ENCODE assay signal across 19 cellular contexts in the genomic region with DNA sequence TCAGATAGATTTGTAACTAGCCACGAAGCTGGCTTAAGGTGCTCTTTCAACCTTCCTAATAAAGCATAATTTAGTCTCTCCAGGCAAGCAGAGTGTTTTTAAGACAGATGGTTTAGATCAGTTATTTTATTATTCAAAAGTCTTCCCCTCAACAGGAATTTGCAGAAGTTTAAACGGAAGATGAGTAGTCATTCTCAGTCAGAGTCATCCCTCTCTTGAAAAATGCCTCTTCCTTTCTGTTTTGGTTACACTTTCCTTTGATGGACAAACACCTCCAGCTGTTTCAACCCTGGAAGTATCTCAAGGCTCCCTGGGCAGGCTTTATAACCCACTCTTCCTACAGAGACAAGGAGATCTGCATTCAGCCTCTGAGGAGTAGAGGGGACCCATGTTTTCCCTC.
DNase-seq lines count a peak whose midpoint lies in the region; TF ChIP-seq lines count a peak whose summit lies in the region.
"Had no signal": no experiment of that assay in that cellular context is flagged by ENCODE, and none has a peak within 500 bp of the region (broad histone marks: within the 10 kb centered on the region; RNA-seq: fewer than 3 reads in every experiment).

No MANE protein-coding gene starts in this region.

- H3K4me2 ChIP-seq in BLaER1 treated with 17β-estradiol and CSF1 and Interleukin-3, amounts not matched to agents 10 nM and 100 nM, result peak overlapping the region; percentile 49 to 77 (median 66)

- no peaks in the 10 kb centered on the region for H3K36me3 ChIP-seq in BLaER1 treated with 17β-estradiol and CSF1 and Interleukin-3, amounts not matched to agents 10 nM and 100 nM
- H3K36me3 ChIP-seq: ascending aorta, upper lobe of left lung had no signal

- peak overlapping the region; percentile 46 to 79 (median 56) for H3K27ac Mint-ChIP-seq in nephron
- H3K27ac Mint-ChIP-seq in activated T-helper 1 cell treated with anti-CD3 and anti-CD28 coated beads, Interleukin-12 subunit alpha, Interleukin-12 subunit beta, Interleukin-2, Interleukin-4 antibody, amounts not matched to agents 30 ng/mL and 10 ng/mL and 1 ng/mL, durations not matched to agents 14 hours and 24 hours and 36 hours, result no peak overlapping the region
- H3K27ac Mint-ChIP-seq: activated T-helper 17 cell treated with anti-CD3 and anti-CD28 coated beads, Interleukin-2, amount 50 U/mL, for 72 hours; CD8-positive, alpha-beta T cell; progenitor cell of endocrine pancreas had no signal

- peaks cover 0 to 30% (median 19%) of the 10 kb centered on the region in 11 experiments; a peak in 18 of 22 replicates for H3K9me3 ChIP-seq in BLaER1 treated with 17β-estradiol and CSF1 and Interleukin-3, amounts not matched to agents 10 nM and 100 nM (replicated peaks in 1 of 11)
- H3K9me3 ChIP-seq: ascending aorta, upper lobe of left lung had no signal

- intact Hi-C loops in activated T-helper 1 cell treated with anti-CD3 and anti-CD28 coated beads, Interleukin-12 subunit alpha, Interleukin-12 subunit beta, Interleukin-2, Interleukin-4 antibody, amounts not matched to agents 30 ng/mL and 10 ng/mL and 1 ng/mL, durations not matched to agents 14 hours and 24 hours and 36 hours (cut with micrococcal nuclease), result no loop called here

- H4K20me1 ChIP-seq in BLaER1 treated with 17β-estradiol and CSF1 and Interleukin-3, amounts not matched to agents 10 nM and 100 nM, result no peaks in the 10 kb centered on the region

- peak; percentile 26 for DNase-seq in HFF-Myc (ENCODE audit: extremely low read depth, low read depth)
- peak; percentile 11 to 64 for DNase-seq in cardiac fibroblast (ENCODE audit: low read depth in 2 of 2)
- no peak for DNase-seq in GF-D8 (lab: John Stamatoyannopoulos, UW)
- no peak for DNase-seq in activated T-helper 1 cell treated with anti-CD3 and anti-CD28 coated beads, Interleukin-12 subunit alpha, Interleukin-12 subunit beta, Interleukin-2, Interleukin-4 antibody, amounts not matched to agents 30 ng/mL and 10 ng/mL and 1 ng/mL, durations not matched to agents 14 hours and 24 hours and 36 hours (ENCODE audit: low spot score)
- DNase-seq in activated naive CD4-positive, alpha-beta T cell (lab: John Stamatoyannopoulos, UW), result no peak
- DNase-seq in NCI-H1694 (lab: John Stamatoyannopoulos, UW), result no peak
- DNase-seq: activated CD4-positive, alpha-beta T cell treated with anti-CD3 and anti-CD28 coated beads, Interleukin-2, amount 50 U/mL, for 48 hours; CD8-positive, alpha-beta T cell; GOT3; midbrain; NCI-H1417 treated with DMSO at 0.1 percent for 48 hours; NCI-H524 treated with DMSO at 0.1 percent for 48 hours; stimulated activated CD4-positive, alpha-beta T cell treated with anti-CD3 and anti-CD28 coated beads, Interleukin-2, amount 100 ng/mL, for 24 hours; upper lobe of left lung had no signal

- H3K27me3 Mint-ChIP-seq in nephron (ENCODE audit: low read depth), result no peaks in the 10 kb centered on the region
- peaks cover 16% of the 10 kb centered on the region for H3K27me3 Mint-ChIP-seq in activated T-helper 1 cell treated with anti-CD3 and anti-CD28 coated beads, Interleukin-12 subunit alpha, Interleukin-12 subunit beta, Interleukin-2, Interleukin-4 antibody, amounts not matched to agents 30 ng/mL and 10 ng/mL and 1 ng/mL, durations not matched to agents 14 hours and 24 hours and 36 hours (ENCODE audit: insufficient read depth)
- H3K27me3 Mint-ChIP-seq: progenitor cell of endocrine pancreas had no signal

- no peak for TF ChIP-seq CTCF in HFF-Myc (IDR thresholded peaks at IDR 0.05; ENCODE audit: low read depth, low read length, missing control alignments)
- TF ChIP-seq CTCF in cardiac fibroblast (IDR thresholded peaks at IDR 0.05; ENCODE audit: low read depth, low read length), result no peak
- TF ChIP-seq CTCF in nephron (IDR thresholded peaks at IDR 0.05; ENCODE audit: unreplicated experiment in 3 of 3), result no peak

- no peaks in the 10 kb centered on the region for H3K27me3 ChIP-seq in BLaER1 treated with 17β-estradiol and CSF1 and Interleukin-3, amounts not matched to agents 10 nM and 100 nM
- H3K27me3 ChIP-seq: ascending aorta, upper lobe of left lung had no signal

- H3K36me3 Mint-ChIP-seq in nephron (ENCODE audit: low read depth), result no peaks in the 10 kb centered on the region
- no peaks in the 10 kb centered on the region for H3K36me3 Mint-ChIP-seq in activated T-helper 1 cell treated with anti-CD3 and anti-CD28 coated beads, Interleukin-12 subunit alpha, Interleukin-12 subunit beta, Interleukin-2, Interleukin-4 antibody, amounts not matched to agents 30 ng/mL and 10 ng/mL and 1 ng/mL, durations not matched to agents 14 hours and 24 hours and 36 hours (ENCODE audit: low read depth)
- H3K36me3 Mint-ChIP-seq: CD8-positive, alpha-beta T cell had no signal

- peaks cover 12% of the 10 kb centered on the region for H3K4me1 Mint-ChIP-seq in nephron
- H3K4me1 Mint-ChIP-seq in activated T-helper 1 cell treated with anti-CD3 and anti-CD28 coated beads, Interleukin-12 subunit alpha, Interleukin-12 subunit beta, Interleukin-2, Interleukin-4 antibody, amounts not matched to agents 30 ng/mL and 10 ng/mL and 1 ng/mL, durations not matched to agents 14 hours and 24 hours and 36 hours (ENCODE audit: low read depth), result no peaks in the 10 kb centered on the region
- H3K4me1 Mint-ChIP-seq: activated T-helper 17 cell treated with anti-CD3 and anti-CD28 coated beads, Interleukin-2, amount 50 U/mL, for 72 hours had no signal

- peaks cover 31 to 60% (median 37%) of the 10 kb centered on the region in 10 experiments for H3K4me1 ChIP-seq in BLaER1 treated with 17β-estradiol and CSF1 and Interleukin-3, amounts not matched to agents 10 nM and 100 nM
- H3K4me1 ChIP-seq: ascending aorta had no signal

- H3K9me3 Mint-ChIP-seq in nephron, result peaks cover 16% of the 10 kb centered on the region
- H3K9me3 Mint-ChIP-seq in activated T-helper 1 cell treated with anti-CD3 and anti-CD28 coated beads, Interleukin-12 subunit alpha, Interleukin-12 subunit beta, Interleukin-2, Interleukin-4 antibody, amounts not matched to agents 30 ng/mL and 10 ng/mL and 1 ng/mL, durations not matched to agents 14 hours and 24 hours and 36 hours, result no peaks in the 10 kb centered on the region
- H3K9me3 Mint-ChIP-seq: activated T-helper 17 cell treated with anti-CD3 and anti-CD28 coated beads, Interleukin-2, amount 50 U/mL, for 72 hours; CD8-positive, alpha-beta T cell had no signal

- H3K4me3 Mint-ChIP-seq in nephron, result no peak overlapping the region
- H3K4me3 Mint-ChIP-seq in activated T-helper 1 cell treated with anti-CD3 and anti-CD28 coated beads, Interleukin-12 subunit alpha, Interleukin-12 subunit beta, Interleukin-2, Interleukin-4 antibody, amounts not matched to agents 30 ng/mL and 10 ng/mL and 1 ng/mL, durations not matched to agents 14 hours and 24 hours and 36 hours, result no peak overlapping the region
- H3K4me3 Mint-ChIP-seq: activated T-helper 17 cell treated with anti-CD3 and anti-CD28 coated beads, Interleukin-2, amount 50 U/mL, for 72 hours; CD8-positive, alpha-beta T cell had no signal

- peak overlapping the region in 5 of 11 experiments; percentile 20 to 61 (median 29); a peak in 8 of 22 replicates for H3K9ac ChIP-seq in BLaER1 treated with 17β-estradiol and CSF1 and Interleukin-3, amounts not matched to agents 10 nM and 100 nM

- peak overlapping the region in 10 of 11 experiments; percentile 60 to 81 (median 66); a peak in 20 of 22 replicates for H3K27ac ChIP-seq in BLaER1 treated with 17β-estradiol and CSF1 and Interleukin-3, amounts not matched to agents 10 nM and 100 nM
- H3K27ac ChIP-seq: ascending aorta, upper lobe of left lung had no signal

- H3K4me3 ChIP-seq in BLaER1 treated with 17β-estradiol and CSF1 and Interleukin-3, amounts not matched to agents 10 nM and 100 nM, result no peak overlapping the region
- no peak overlapping the region for H3K4me3 ChIP-seq in HFF-Myc (replicated peaks; ENCODE audit: low read depth, low read length)
- H3K4me3 ChIP-seq in cardiac fibroblast (replicated peaks in 1 of 2; ENCODE audit: low read depth in 2 of 2, low read length in 2 of 2), result no peak overlapping the region
- H3K4me3 ChIP-seq: ascending aorta, upper lobe of left lung had no signal

Comparison
In these comparisons a context has a peak if more than half of its experiments do, and no peak if none do; other contexts are left out.
1. DNase-seq: peak in HFF-Myc (single experiment) and cardiac fibroblast (2 of 2); none in GF-D8 (single experiment), activated T-helper 1 cell treated with anti-CD3 and anti-CD28 coated beads, Interleukin-12 subunit alpha, Interleukin-12 subunit beta, Interleukin-2, Interleukin-4 antibody, amounts not matched to agents 30 ng/mL and 10 ng/mL and 1 ng/mL, durations not matched to agents 14 hours and 24 hours and 36 hours (single experiment), activated naive CD4-positive, alpha-beta T cell (0 of 4) and NCI-H1694 (single experiment).